1 cellular context compared by ENCODE assay signal in genomic region chr13:113329656-113330312, GRCh38.
TF ChIP-seq lines count a peak whose summit lies in the region.

No MANE protein-coding gene starts in this region.

TF ChIP-seq in HepG2, 621 proteins besides CTCF, POLR2A, EP300 and RAD21:
- TF ChIP-seq ESRRA (CRISPR knock-in tag; IDR thresholded peaks at IDR 0.05; ENCODE audit: low read depth) (no peak), ZNF616 (CRISPR knock-in tag; IDR thresholded peaks at IDR 0.05; ENCODE audit: low read depth) (no peak), HNRNPLL (IDR thresholded peaks at IDR 0.05; ENCODE audit: low read depth, low read length, poor library complexity, severe bottlenecking) (peak; percentile 77), AGO2 (optimal IDR thresholded peaks at IDR 0.05; ENCODE audit: low read depth, low read length) (peak; percentile 35)
TF ChIP-seq in HepG2: peak in this region for 2.
